In the genomic region with DNA sequence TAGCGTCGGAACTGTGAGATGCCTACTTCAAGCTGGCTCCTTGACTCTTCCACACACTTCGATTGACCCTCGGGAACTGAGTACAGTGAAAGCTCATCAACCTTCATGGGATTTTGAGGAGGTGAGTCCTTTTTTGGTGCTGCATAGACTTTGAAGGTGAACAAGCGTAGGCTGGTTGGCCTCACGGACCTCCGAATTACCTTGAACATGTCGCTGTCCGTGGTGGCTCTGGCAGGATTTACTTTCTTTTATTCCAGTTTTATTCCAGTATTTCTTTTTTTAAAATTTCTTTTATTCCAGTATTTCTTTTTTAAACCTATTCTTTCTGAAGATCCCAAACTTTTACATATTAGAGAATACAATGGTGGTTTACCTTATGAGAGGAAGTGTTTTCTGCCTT, we compare ENCODE assay signal across 1 cellular context.
TF ChIP-seq lines count a peak whose summit lies in the region.

No MANE protein-coding gene starts in this region.

TF ChIP-seq in SK-N-SH treated with all-trans-retinoic acid at 6 μM for 48 hours, 23 proteins besides CTCF, POLR2A, EP300 and RAD21 (continued from another document):
- TF ChIP-seq, protein P1, sequence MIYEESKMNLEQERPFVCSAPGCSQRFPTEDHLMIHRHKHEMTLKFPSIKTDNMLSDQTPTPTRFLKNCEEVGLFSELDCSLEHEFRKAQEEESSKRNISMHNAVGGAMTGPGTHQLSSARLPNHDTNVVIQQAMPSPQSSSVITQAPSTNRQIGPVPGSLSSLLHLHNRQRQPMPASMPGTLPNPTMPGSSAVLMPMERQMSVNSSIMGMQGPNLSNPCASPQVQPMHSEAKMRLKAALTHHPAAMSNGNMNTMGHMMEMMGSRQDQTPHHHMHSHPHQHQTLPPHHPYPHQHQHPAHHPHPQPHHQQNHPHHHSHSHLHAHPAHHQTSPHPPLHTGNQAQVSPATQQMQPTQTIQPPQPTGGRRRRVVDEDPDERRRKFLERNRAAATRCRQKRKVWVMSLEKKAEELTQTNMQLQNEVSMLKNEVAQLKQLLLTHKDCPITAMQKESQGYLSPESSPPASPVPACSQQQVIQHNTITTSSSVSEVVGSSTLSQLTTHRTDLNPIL (CRISPR knock-in tag; IDR thresholded peaks at IDR 0.05; ENCODE audit: low read depth) = no peak
- TF ChIP-seq TCF4 (CRISPR knock-in tag; IDR thresholded peaks at IDR 0.05; ENCODE audit: borderline replicate concordance) (no peak), ZC3H10 (CRISPR knock-in tag; IDR thresholded peaks at IDR 0.05) (no peak), ZNF565 (CRISPR knock-in tag; conservative IDR thresholded peaks at IDR 0.05; ENCODE audit: low read depth) (no peak)
